In genomic region chr10:94208315-94208714, GRCh38 we compare ENCODE assay signal across 18 cellular contexts.
"Had no signal": no experiment of that assay in that cellular context is flagged by ENCODE, and none has a peak within 500 bp of the region (broad histone marks: within the 10 kb centered on the region; RNA-seq: fewer than 3 reads in every experiment).

No MANE protein-coding gene starts in this region.

- H3K27ac ChIP-seq: RWPE1 had no signal

- H3K36me3 Mint-ChIP-seq: IgD-negative memory B cell had no signal

- DNase-seq: KBM-7, NCI-H1092, NCI-H1105 treated with DMSO at 0.1 percent for 48 hours, NCI-H1417 treated with DMSO at 0.1 percent for 48 hours, NCI-H187, NCI-H2029, NCI-H2081 treated with DMSO at 0.1 percent for 48 hours, NCI-H2171, NCI-H226, NCI-H446, NCI-H510A, NCI-H524 treated with DMSO at 0.1 percent for 48 hours, NCI-H69, NCI-H774, SHP77 had no signal

- ATAC-seq: SK-N-SH treated with all-trans-retinoic acid at 6 μM for 48 hours had no signal

- H3K4me3 Mint-ChIP-seq: IgD-negative memory B cell had no signal

- H3K27ac Mint-ChIP-seq: IgD-negative memory B cell had no signal

- H3K9me3 Mint-ChIP-seq: IgD-negative memory B cell had no signal

- H3K4me1 Mint-ChIP-seq: IgD-negative memory B cell had no signal
